In genomic region chr9:91178281-91179236, GRCh38 we compare ENCODE assay signal across 11 cellular contexts.
DNase-seq lines count a peak whose midpoint lies in the region; TF ChIP-seq lines count a peak whose summit lies in the region.
"Had no signal": no experiment of that assay in that cellular context is flagged by ENCODE, and none has a peak within 500 bp of the region (broad histone marks: within the 10 kb centered on the region; RNA-seq: fewer than 3 reads in every experiment).

No MANE protein-coding gene starts in this region.

- no peaks in the 10 kb centered on the region for H3K4me1 ChIP-seq in prostate gland (replicated peaks)

- peaks cover 53% of the 10 kb centered on the region for H3K4me1 Mint-ChIP-seq in MCF 10A (ENCODE audit: insufficient read depth, unreplicated experiment)

- DNase-seq in DMS79 treated with DMSO at 0.1 percent for 48 hours (lab: John Stamatoyannopoulos, UW) (peak; percentile 14), DMS79 (lab: John Stamatoyannopoulos, UW) (no peak), NCI-H2107 (lab: John Stamatoyannopoulos, UW) (peak; percentile 12), MCF 10A (ENCODE audit: unreplicated experiment) (no peak), prostate gland (ENCODE audit: low spot score) (no peak), NCI-H1105 treated with DMSO at 0.1 percent for 48 hours (lab: John Stamatoyannopoulos, UW) (no peak), ureter (ENCODE audit: low spot score) (no peak)
- no peak for DNase-seq in stimulated activated naive CD4-positive, alpha-beta T cell (lab: John Stamatoyannopoulos, UW)
- DNase-seq: NCI-H2029 treated with DMSO at 0.1 percent for 48 hours had no signal

- H3K36me3 Mint-ChIP-seq in MCF 10A (ENCODE audit: insufficient read depth, unreplicated experiment) = no peaks in the 10 kb centered on the region

- H3K27ac ChIP-seq in prostate gland = peak overlapping the region; percentile 49 to 56
- H3K27ac ChIP-seq: 22Rv1, SJSA1 had no signal

- no peak overlapping the region for H3K4me3 ChIP-seq in prostate gland
- H3K4me3 ChIP-seq: SJSA1 had no signal

- POLR2A ChIA-PET in MCF 10A (lab: Yijun Ruan, JAX) = interaction anchor here (0.7 to 5.3 kb wide), 33 partner anchors 9 to 259 kb away, joined by 3 to 34 read pairs (median 5); partner anchors contain the start of gene NFIL3

- H3K4me3 Mint-ChIP-seq in MCF 10A (ENCODE audit: unreplicated experiment) = peak overlapping the region; percentile 57

- H3K27ac Mint-ChIP-seq in MCF 10A (ENCODE audit: low read depth, unreplicated experiment) = peak overlapping the region; percentile 89

- no peaks in the 10 kb centered on the region for H3K9me3 Mint-ChIP-seq in MCF 10A (ENCODE audit: unreplicated experiment)

- TF ChIP-seq CTCF in MCF 10A (IDR thresholded peaks at IDR 0.05; ENCODE audit: unreplicated experiment) = no peak
- no peak for TF ChIP-seq CTCF in prostate gland (IDR thresholded peaks at IDR 0.05)

- 57% methylated on average over 15 of the region's 15 CpGs for WGBS in prostate gland

- no peaks in the 10 kb centered on the region for H3K36me3 ChIP-seq in prostate gland
- H3K36me3 ChIP-seq: SJSA1 had no signal

- CTCF ChIA-PET in MCF 10A (lab: Yijun Ruan, JAX) = interaction anchor here (1.2 to 1.8 kb wide), 6 partner anchors 21 to 264 kb away, joined by 5 to 15 read pairs (median 6); no protein-coding TSS in a partner anchor

- no peaks in the 10 kb centered on the region for H3K9me3 ChIP-seq in prostate gland

- TF ChIP-seq POLR2A in prostate gland (IDR thresholded peaks at IDR 0.05) = no peak

- no TSS peak for BruUV-seq in MCF 10A (replicated peaks; lab: Mats Ljungman, UMichigan)

- intact Hi-C loops in MCF 10A (cut with micrococcal nuclease) (loop anchor here (1.0 kb wide), 1 partner anchor 83 kb away; no protein-coding TSS in a partner anchor), prostate gland (cut with DNase I) (no loop called here)

- H3K27me3 ChIP-seq in prostate gland (replicated peaks; ENCODE audit: insufficient read depth) = no peaks in the 10 kb centered on the region
- H3K27me3 ChIP-seq: SJSA1 had no signal

- H3K27me3 Mint-ChIP-seq in MCF 10A (ENCODE audit: insufficient read depth, unreplicated experiment) = no peaks in the 10 kb centered on the region

Comparison
In these comparisons a context has a peak if more than half of its experiments do, and no peak if none do; other contexts are left out.
1. DNase-seq: peak in DMS79 treated with DMSO at 0.1 percent for 48 hours (single experiment) and NCI-H2107 (single experiment); none in DMS79 (single experiment), MCF 10A (single experiment), prostate gland (single experiment), NCI-H1105 treated with DMSO at 0.1 percent for 48 hours (single experiment), ureter (single experiment) and stimulated activated naive CD4-positive, alpha-beta T cell (0 of 6).